1 cellular context compared by ENCODE assay signal in genomic region chr9:127785933-127786772, GRCh38.
TF ChIP-seq lines count a peak whose summit lies in the region.

Gene CDK9 (plus strand): TSS chr9:127786034. CDS start chr9:127786149, 115 bp downstream.

TF ChIP-seq in GM12878, 131 proteins besides CTCF, POLR2A, EP300 and RAD21 (continued from another document):
- TF ChIP-seq PRDM15 (CRISPR knock-in tag; IDR thresholded peaks at IDR 0.05) = no peak
TF ChIP-seq in GM12878: peak in this region for 48.
